12 cellular contexts compared by ENCODE assay signal in genomic region chr3:69433938-69434263, GRCh38. TPM values are rescaled to one million over a fixed set of nuclear protein-coding genes. Genes with fewer than 3 reads are reported as not detected.
DNase-seq lines count a peak whose midpoint lies in the region; ATAC-seq and TF ChIP-seq lines count a peak whose summit lies in the region.
"Had no signal": no experiment of that assay in that cellular context is flagged by ENCODE, and none has a peak within 500 bp of the region (broad histone marks: within the 10 kb centered on the region; RNA-seq: fewer than 3 reads in every experiment).

No MANE protein-coding gene starts in this region.

- intact Hi-C loops in activated CD4-positive, alpha-beta T cell treated with anti-CD3 and anti-CD28 coated beads, Interleukin-2, amount 10 ng/mL, durations not matched to agents 24 days and 14 days (cut with micrococcal nuclease) = loop anchor here (2.0 to 10.0 kb wide), 2 partner anchors 231 to 351 kb away; no protein-coding TSS in a partner anchor
- intact Hi-C loops in IMR-90 (cut with micrococcal nuclease) = no loop called here

- no peak overlapping the region for H3K18ac ChIP-seq in IMR-90 (ENCODE audit: low read depth, low read length)

- in situ Hi-C loops in IMR-90 (cut with MboI; ENCODE audit: low sequenced_read_pairs) = no loop called here

- WGBS in IMR-90 (ENCODE audit: extremely low coverage in 2 of 2, insufficient read length in 1 of 2), 2 experiments = no CpG with 5 or more reads among the region's 4 CpGs

- peaks cover 40% of the 10 kb centered on the region for H3K4me1 Mint-ChIP-seq in activated CD4-positive, alpha-beta T cell treated with anti-CD3 and anti-CD28 coated beads, Interleukin-2, amount 10 ng/mL, durations not matched to agents 24 days and 14 days

- H3K14ac ChIP-seq in IMR-90 (replicated peaks; ENCODE audit: low read depth, low read length) = no peak overlapping the region

- H3K27me3 Mint-ChIP-seq in activated CD4-positive, alpha-beta T cell treated with anti-CD3 and anti-CD28 coated beads, Interleukin-2, amount 10 ng/mL, durations not matched to agents 24 days and 14 days = peaks cover 3% of the 10 kb centered on the region

- no peak overlapping the region for H2BK20ac ChIP-seq in IMR-90 (ENCODE audit: low read depth, low read length)

- no peaks in the 10 kb centered on the region for H3K9me3 Mint-ChIP-seq in activated CD4-positive, alpha-beta T cell treated with anti-CD3 and anti-CD28 coated beads, Interleukin-2, amount 10 ng/mL, durations not matched to agents 24 days and 14 days
- H3K9me3 Mint-ChIP-seq: T-helper 1 cell treated with Interleukin-12 subunit alpha and Interleukin-12 subunit beta and Interleukin-4 antibody, amounts not matched to agents 30 μg/mL and 1 μg/mL, for 36 hours had no signal

- no peak overlapping the region for H2AK9ac ChIP-seq in IMR-90 (replicated peaks; ENCODE audit: low read depth, low read length, poor library complexity)

- CTCF ChIA-PET in IMR-90 (lab: Yijun Ruan, JAX) = interaction anchor here (1.3 kb wide), 1 partner anchor 10 kb away, joined by 4 read pairs; no protein-coding TSS in a partner anchor

- H3K9me1 ChIP-seq in IMR-90 (ENCODE audit: insufficient read depth, low read length) = no peaks in the 10 kb centered on the region

- no TSS peak for BruUV-seq in IMR-90 (replicated peaks; lab: Mats Ljungman, UMichigan)

- DNase-seq in activated CD4-positive, alpha-beta T cell treated with anti-CD3 and anti-CD28 coated beads, Interleukin-2, amount 10 ng/mL, durations not matched to agents 24 days and 14 days = no peak
- no peak for DNase-seq in activated CD4-positive, alpha-beta T cell treated with anti-CD3 and anti-CD28 coated beads, Interleukin-2, amount 50 U/mL, for 4 hours
- DNase-seq in IMR-90 = peak; percentile 23
- DNase-seq in astrocyte of the hippocampus (ENCODE audit: low read depth, low spot score) = peak; percentile 61
- no peak for DNase-seq in NCI-H1694 treated with DMSO at 0.1 percent for 48 hours (lab: John Stamatoyannopoulos, UW)
- DNase-seq in mucosa of gallbladder (ENCODE audit: low spot score) = no peak
- DNase-seq: effector CD4-positive, alpha-beta T cell; Karpas-422; NCI-H510A treated with DMSO at 0.1 percent for 48 hours had no signal

- H3K4me3 Mint-ChIP-seq in activated CD4-positive, alpha-beta T cell treated with anti-CD3 and anti-CD28 coated beads, Interleukin-2, amount 10 ng/mL, durations not matched to agents 24 days and 14 days = no peak overlapping the region
- H3K4me3 Mint-ChIP-seq: T-helper 1 cell treated with Interleukin-12 subunit alpha and Interleukin-12 subunit beta and Interleukin-4 antibody, amounts not matched to agents 30 μg/mL and 1 μg/mL, for 36 hours had no signal

- no peak overlapping the region for H4K8ac ChIP-seq in IMR-90 (ENCODE audit: low read depth in 2 of 2, low read length in 2 of 2)

- H3K4me2 ChIP-seq in IMR-90 (ENCODE audit: low read depth, low read length) = no peak overlapping the region; the same call in 1 of the 2 replicates

- no peaks in the 10 kb centered on the region for H3K36me3 Mint-ChIP-seq in activated CD4-positive, alpha-beta T cell treated with anti-CD3 and anti-CD28 coated beads, Interleukin-2, amount 10 ng/mL, durations not matched to agents 24 days and 14 days (ENCODE audit: low read depth)

- no peaks in the 10 kb centered on the region for H3K79me1 ChIP-seq in IMR-90 (ENCODE audit: low read depth in 1 of 2, low read length in 2 of 2)

- no peak overlapping the region for H3K4ac ChIP-seq in IMR-90 (ENCODE audit: low read depth, low read length)

- no peaks in the 10 kb centered on the region for H3K4me1 ChIP-seq in IMR-90 (ENCODE audit: control insufficient read depth, insufficient read depth, low read length)
- peaks cover 24 to 47% of the 10 kb centered on the region in 2 experiments for H3K4me1 ChIP-seq in neutrophil (ENCODE audit: control insufficient read depth in 1 of 2, insufficient read depth in 1 of 2, low read depth in 1 of 2, low read length in 1 of 2)

- H3K4me3 ChIP-seq in IMR-90 (ENCODE audit: insufficient read depth, low read depth, low read length) (no peak overlapping the region), neutrophil (ENCODE audit: low read depth in 1 of 2, low read length in 1 of 2) (no peak overlapping the region)

- H3K27ac ChIP-seq in IMR-90 (ENCODE audit: insufficient read depth, low read length) (no peak overlapping the region; the same call in 1 of the 2 replicates), neutrophil (peak overlapping the region; percentile 0)

- no peak overlapping the region for H2AK5ac ChIP-seq in IMR-90 (ENCODE audit: low read depth, low read length)

- no peak for TF ChIP-seq RAD21 in IMR-90 (IDR thresholded peaks at IDR 0.05; ENCODE audit: low read length)

- POLR2A ChIA-PET in IMR-90 (lab: Charles Lee; ENCODE audit: unreplicated experiment) = no interaction called here

- H3K9ac ChIP-seq in IMR-90 (ENCODE audit: low read depth, low read length) = no peak overlapping the region

- H2BK5ac ChIP-seq in IMR-90 (ENCODE audit: low read depth, low read length, poor library complexity, severe bottlenecking) = no peak overlapping the region

- H2BK15ac ChIP-seq in IMR-90 (ENCODE audit: low read depth, low read length) = no peak overlapping the region

- no peak overlapping the region for H3K56ac ChIP-seq in IMR-90 (ENCODE audit: extremely low read depth, insufficient read depth, low read length)

- peak overlapping the region; percentile 76 for H3K27ac Mint-ChIP-seq in activated CD4-positive, alpha-beta T cell treated with anti-CD3 and anti-CD28 coated beads, Interleukin-2, amount 10 ng/mL, durations not matched to agents 24 days and 14 days
- H3K27ac Mint-ChIP-seq: T-helper 1 cell treated with Interleukin-12 subunit alpha and Interleukin-12 subunit beta and Interleukin-4 antibody, amounts not matched to agents 30 μg/mL and 1 μg/mL, for 36 hours had no signal

- ATAC-seq in IMR-90 (ENCODE audit: low read depth) (peak; percentile 74), HG03565 (IDR thresholded peaks at IDR 0.05; ENCODE audit: unreplicated experiment) (no peak)

- no peaks in the 10 kb centered on the region for H4K20me1 ChIP-seq in IMR-90 (ENCODE audit: insufficient read depth, low read length)

- no peak for TF ChIP-seq CTCF in IMR-90 (conservative IDR thresholded peaks at IDR 0.05; ENCODE audit: low read depth, low read length)
- TF ChIP-seq CTCF in neutrophil (IDR thresholded peaks at IDR 0.05) = no peak

- no peak for TF ChIP-seq POLR2A in IMR-90 (IDR thresholded peaks at IDR 0.05; ENCODE audit: low read depth, low read length)

- no peak overlapping the region for H4K5ac ChIP-seq in IMR-90 (ENCODE audit: low read depth, low read length)

- H3K36me3 ChIP-seq in IMR-90 (ENCODE audit: control insufficient read depth, insufficient read depth, low read length) (no peaks in the 10 kb centered on the region), neutrophil (no peaks in the 10 kb centered on the region)

- H4K91ac ChIP-seq in IMR-90 (ENCODE audit: insufficient read depth, low read depth, low read length) = no peak overlapping the region

- no peaks in the 10 kb centered on the region for H3K9me3 ChIP-seq in IMR-90 (ENCODE audit: control insufficient read depth, insufficient read depth, low read length)
- no peaks in the 10 kb centered on the region for H3K9me3 ChIP-seq in neutrophil

- H3K23ac ChIP-seq in IMR-90 (ENCODE audit: low read depth, low read length) = no peak overlapping the region

- dilution Hi-C loops in IMR-90 (cut with HindIII; ENCODE audit: low sequenced_read_pairs, unreplicated experiment) = no loop called here

- peaks cover 2% of the 10 kb centered on the region; the same call in 1 of the 2 replicates for H3K27me3 ChIP-seq in IMR-90 (ENCODE audit: control insufficient read depth, insufficient read depth, low read length)
- no peaks in the 10 kb centered on the region for H3K27me3 ChIP-seq in neutrophil

- no peak overlapping the region for H2AFZ ChIP-seq in IMR-90 (replicated peaks; ENCODE audit: low read length, poor library complexity)

- no peak overlapping the region for H2BK120ac ChIP-seq in IMR-90 (ENCODE audit: low read depth, low read length)

TF ChIP-seq in IMR-90, 13 proteins besides CTCF, POLR2A, EP300 and RAD21:
- TF ChIP-seq USF2 (IDR thresholded peaks at IDR 0.05; ENCODE audit: low read depth, low read length) (no peak), ELK1 (IDR thresholded peaks at IDR 0.05; ENCODE audit: borderline replicate concordance, low read depth, low read length) (no peak), MAZ (IDR thresholded peaks at IDR 0.05; ENCODE audit: borderline replicate concordance, low read depth, low read length) (no peak), CHD1 (IDR thresholded peaks at IDR 0.05; ENCODE audit: low read depth, low read length) (no peak), SMC3 (IDR thresholded peaks at IDR 0.05; ENCODE audit: low read depth, low read length) (no peak), CEBPB (IDR thresholded peaks at IDR 0.05; ENCODE audit: low read depth, low read length) (no peak), NFE2L2 (IDR thresholded peaks at IDR 0.05; ENCODE audit: low read depth, low read length) (peak; percentile 42; the same call in 1 of the 2 replicates), RFX5 (IDR thresholded peaks at IDR 0.05; ENCODE audit: low read depth, low read length) (no peak), BHLHE40 (IDR thresholded peaks at IDR 0.05; ENCODE audit: low read depth, low read length) (0 out of 2 replicates have a peak, but pooled peaks have one; percentile 23)

RNA-seq across cellular contexts. Expression of gene FRMD4B, which starts 48.0 kb away (rescaled TPM):
- 59.1 and 60.9 TPM in 2 replicates for total RNA-seq in activated CD4-positive, alpha-beta T cell treated with anti-CD3 and anti-CD28 coated beads, Interleukin-2, amount 10 ng/mL, durations not matched to agents 24 days and 14 days
- 0.28 and 0.36 TPM in 2 replicates for total RNA-seq in IMR-90 (2012; rRNA removed)
- 0.14 and 0.16 TPM in 2 replicates for polyA plus RNA-seq in IMR-90 (2012; rRNA removed)
- polyA plus RNA-seq in IMR-90 (2012; cell fraction: cytosol; rRNA removed) = 0.02 and 0.03 TPM in 2 replicates
- polyA plus RNA-seq in IMR-90 (2012; cell fraction: nucleus; rRNA removed; ENCODE audit: low replicate concordance) = 0.07 and 0.10 TPM in 2 replicates
- 34.1 TPM for total RNA-seq in mucosa of gallbladder

Comparison
In these comparisons a context has a peak if more than half of its experiments do, and no peak if none do; other contexts are left out.
1. DNase-seq: peak in IMR-90 (single experiment) and astrocyte of the hippocampus (single experiment); none in activated CD4-positive, alpha-beta T cell treated with anti-CD3 and anti-CD28 coated beads, Interleukin-2, amount 10 ng/mL, durations not matched to agents 24 days and 14 days (single experiment), activated CD4-positive, alpha-beta T cell treated with anti-CD3 and anti-CD28 coated beads, Interleukin-2, amount 50 U/mL, for 4 hours (0 of 2), NCI-H1694 treated with DMSO at 0.1 percent for 48 hours (single experiment) and mucosa of gallbladder (single experiment).
2. RNA of gene FRMD4B, which starts 48.0 kb away (total RNA-seq): 59.1 to 60.9 TPM in activated CD4-positive, alpha-beta T cell treated with anti-CD3 and anti-CD28 coated beads, Interleukin-2, amount 10 ng/mL, durations not matched to agents 24 days and 14 days and 34.1 TPM in mucosa of gallbladder (single experiment); 0.28 to 0.36 TPM in IMR-90; every median in the first group is over 10 times any median in the second.